20 cellular contexts compared by ENCODE assay signal in genomic region chr4:111748157-111748556, GRCh38.
DNase-seq lines count a peak whose midpoint lies in the region; ATAC-seq and TF ChIP-seq lines count a peak whose summit lies in the region.
"Had no signal": no experiment of that assay in that cellular context is flagged by ENCODE, and none has a peak within 500 bp of the region (broad histone marks: within the 10 kb centered on the region; RNA-seq: fewer than 3 reads in every experiment).

No MANE protein-coding gene starts in this region.

- ATAC-seq in HG03442 (IDR thresholded peaks at IDR 0.05; ENCODE audit: unreplicated experiment), result no peak
- ATAC-seq: CD8-positive, alpha-beta T cell had no signal

- H3K4me2 ChIP-seq in mesendoderm (ENCODE audit: low read length), result no peak overlapping the region
- H3K4me2 ChIP-seq: BLaER1 had no signal

- H3K4me3 ChIP-seq in endodermal cell (ENCODE audit: low read length) (no peak overlapping the region), mesendoderm (ENCODE audit: low read length) (no peak overlapping the region)
- H3K4me3 ChIP-seq: BLaER1 had no signal

- H3K4me3 Mint-ChIP-seq in endodermal cell, result no peak overlapping the region
- H3K4me3 Mint-ChIP-seq: CD8-positive, alpha-beta T cell had no signal

- peak overlapping the region; percentile 22 for H3K18ac ChIP-seq in mesendoderm (ENCODE audit: low read length)

- H3K27me3 ChIP-seq in endodermal cell (ENCODE audit: control insufficient read depth, insufficient read depth, low read length, poor library complexity, severe bottlenecking) (no peaks in the 10 kb centered on the region), mesendoderm (ENCODE audit: insufficient read depth, low read length, poor library complexity) (no peaks in the 10 kb centered on the region)
- H3K27me3 ChIP-seq: BLaER1 had no signal

- no peak overlapping the region for H3K56ac ChIP-seq in mesendoderm (ENCODE audit: low read length)

- no peak overlapping the region for H4K5ac ChIP-seq in mesendoderm (ENCODE audit: low read length)

- no peak overlapping the region for H2AK5ac ChIP-seq in mesendoderm (ENCODE audit: low read length)

- no peaks in the 10 kb centered on the region for H3K79me2 ChIP-seq in mesendoderm (ENCODE audit: control insufficient read depth, insufficient read depth, low read length)

- 0 to 44% methylated on average over 1 to 3 of the region's 3 CpGs for whole genome bisulfite sequencing in endodermal cell (ENCODE audit: insufficient coverage in 1 of 2, insufficient read length in 1 of 2), 2 experiments
- no CpG with 5 or more reads among the region's 3 CpGs for WGBS in mesendoderm (ENCODE audit: extremely low coverage, insufficient coverage, low lambda C conversion rate)

- no peaks in the 10 kb centered on the region for H3K9me3 ChIP-seq in endodermal cell (ENCODE audit: control insufficient read depth, low read length)
- H3K9me3 ChIP-seq: BLaER1 had no signal

- no peak overlapping the region for H2BK5ac ChIP-seq in mesendoderm (ENCODE audit: low read length)

- TF ChIP-seq CTCF in endodermal cell (conservative IDR thresholded peaks at IDR 0.05), result no peak

- H3K79me1 ChIP-seq in mesendoderm (ENCODE audit: low read length), result no peaks in the 10 kb centered on the region

- H3K4me1 ChIP-seq in endodermal cell (ENCODE audit: control insufficient read depth, insufficient read depth, low read length) (peaks cover 2% of the 10 kb centered on the region), mesendoderm (ENCODE audit: control insufficient read depth, low read depth, low read length) (no peaks in the 10 kb centered on the region)
- H3K4me1 ChIP-seq: BLaER1 had no signal

- H3K36me3 ChIP-seq in endodermal cell (ENCODE audit: control insufficient read depth, insufficient read depth, low read length) (no peaks in the 10 kb centered on the region), mesendoderm (ENCODE audit: control insufficient read depth, insufficient read depth, low read length) (no peaks in the 10 kb centered on the region)
- H3K36me3 ChIP-seq: BLaER1 had no signal

- no peak overlapping the region for H3K23ac ChIP-seq in mesendoderm (ENCODE audit: low read length)

- no peaks in the 10 kb centered on the region for H3K9me3 Mint-ChIP-seq in endodermal cell
- H3K9me3 Mint-ChIP-seq: CD8-positive, alpha-beta T cell had no signal

- DNase-seq in D341Med (ENCODE audit: low spot score) (peak; percentile 62), NCI-H82 (lab: John Stamatoyannopoulos, UW) (peak; percentile 84), endodermal cell (peak; percentile 69), mesendoderm (peak; percentile 38), NCI-H345 treated with DMSO at 0.1 percent for 48 hours (lab: John Stamatoyannopoulos, UW; ENCODE audit: unreplicated experiment) (no peak), putamen (ENCODE audit: low spot score) (no peak)
- no peak for DNase-seq in activated CD4-positive, alpha-beta T cell treated with anti-CD3 and anti-CD28 coated beads, Interleukin-2, amount 50 U/mL, for 48 hours
- DNase-seq: ACHN; Calu3; CD8-positive, alpha-beta T cell; GDM1; Kasumi-1; NCI-H187; NCI-H2107; NCI-H510A; NCI-H774; Right ventricle myocardium superior had no signal

- no peak overlapping the region for H4K8ac ChIP-seq in mesendoderm (ENCODE audit: low read depth, low read length)

- H2BK15ac ChIP-seq in mesendoderm (replicated peaks; ENCODE audit: low read depth), result no peak overlapping the region

- no peaks in the 10 kb centered on the region for H3K27me3 Mint-ChIP-seq in endodermal cell (ENCODE audit: insufficient read depth)

- H3K36me3 Mint-ChIP-seq in endodermal cell (ENCODE audit: low read depth), result no peaks in the 10 kb centered on the region
- H3K36me3 Mint-ChIP-seq: CD8-positive, alpha-beta T cell had no signal

- H3K4me1 Mint-ChIP-seq in endodermal cell, result peaks cover 20% of the 10 kb centered on the region

- no peak overlapping the region for H3K27ac ChIP-seq in endodermal cell (ENCODE audit: low read depth, low read length)
- H3K27ac ChIP-seq in mesendoderm (ENCODE audit: low read depth, low read length), result no peak overlapping the region
- H3K27ac ChIP-seq: 22Rv1, BLaER1 had no signal

- H3K9ac ChIP-seq in endodermal cell (ENCODE audit: extremely low read depth, low read length, poor library complexity, severe bottlenecking) (no peak overlapping the region), mesendoderm (ENCODE audit: low read length) (no peak overlapping the region)
- H3K9ac ChIP-seq: BLaER1 had no signal

- H2BK120ac ChIP-seq in mesendoderm (ENCODE audit: low read depth, low read length), result no peak overlapping the region

- H3K4ac ChIP-seq in mesendoderm (ENCODE audit: low read depth, low read length), result no peak overlapping the region

- H3K27ac Mint-ChIP-seq in endodermal cell, result no peak overlapping the region
- H3K27ac Mint-ChIP-seq: CD8-positive, alpha-beta T cell had no signal

Comparison
In these comparisons a context has a peak if more than half of its experiments do, and no peak if none do; other contexts are left out.
1. DNase-seq: peak in D341Med (single experiment), NCI-H82 (single experiment), endodermal cell (single experiment) and mesendoderm (single experiment); none in activated CD4-positive, alpha-beta T cell treated with anti-CD3 and anti-CD28 coated beads, Interleukin-2, amount 50 U/mL, for 48 hours (0 of 2), NCI-H345 treated with DMSO at 0.1 percent for 48 hours (single experiment) and putamen (single experiment).